ENCODE assay signal across 17 cellular contexts in genomic region chr21:46083271-46084040, GRCh38. TPM values are rescaled to one million over a fixed set of nuclear protein-coding genes. Genes with fewer than 3 reads are reported as not detected.
DNase-seq lines count a peak whose midpoint lies in the region; ATAC-seq, FAIRE-seq and TF ChIP-seq lines count a peak whose summit lies in the region.
"Had no signal": no experiment of that assay in that cellular context is flagged by ENCODE, and none has a peak within 500 bp of the region (broad histone marks: within the 10 kb centered on the region; RNA-seq: fewer than 3 reads in every experiment).

No MANE protein-coding gene starts in this region.

- intact Hi-C loops in activated CD4-positive, alpha-beta T cell treated with anti-CD3 and anti-CD28 coated beads, Interleukin-2, amount 10 ng/mL, durations not matched to agents 24 days and 14 days (cut with micrococcal nuclease) = no loop called here
- intact Hi-C loops in testis (cut with DNase I; ENCODE audit: low total_unique reads) = no loop called here
- intact Hi-C loops in thyroid gland (cut with DNase I) = no loop called here

- no peak for TF ChIP-seq EP300 in H1 (IDR thresholded peaks at IDR 0.05; ENCODE audit: borderline replicate concordance in 1 of 2, low read depth in 2 of 2, low read length in 2 of 2)

- no peak for TF ChIP-seq CTCF in H1 (IDR thresholded peaks at IDR 0.05; ENCODE audit: control extremely low read depth in 1 of 3, insufficient read depth in 1 of 3, low read depth in 1 of 3, low read length in 3 of 3)
- no peak for TF ChIP-seq CTCF in testis (IDR thresholded peaks at IDR 0.05)
- no peak for TF ChIP-seq CTCF in thyroid gland (IDR thresholded peaks at IDR 0.05)

- H3K4me1 ChIP-seq in H1 (replicated peaks in 1 of 4; ENCODE audit: control insufficient read depth in 3 of 4, insufficient read depth in 4 of 4, low read length in 3 of 4) (peaks cover 0 to 4% (median under 1%) of the 10 kb centered on the region in 4 experiments; a peak in 3 of 7 replicates), testis (peaks cover 6% of the 10 kb centered on the region), thyroid gland (peaks cover 0 to 9% of the 10 kb centered on the region in 2 donors)

- no peaks in the 10 kb centered on the region for H3K27me3 Mint-ChIP-seq in activated CD4-positive, alpha-beta T cell treated with anti-CD3 and anti-CD28 coated beads, Interleukin-2, amount 10 ng/mL, durations not matched to agents 24 days and 14 days
- H3K27me3 Mint-ChIP-seq in activated CD4-positive, alpha-beta T cell treated with anti-CD3 and anti-CD28 coated beads, Interleukin-2, amount 10 ng/mL, durations not matched to agents 7 days and 5 days = peaks cover under 1% of the 10 kb centered on the region

- no peak overlapping the region for H3K14ac ChIP-seq in H1 (ENCODE audit: insufficient read length)

- peak overlapping the region; percentile 31; the same call in 1 of the 2 replicates for H2BK15ac ChIP-seq in H1 (ENCODE audit: low read length)

- no peaks in the 10 kb centered on the region for H3K79me1 ChIP-seq in H1 (ENCODE audit: low read depth, low read length)

- no peaks in the 10 kb centered on the region for H3K36me3 ChIP-seq in H1 (ENCODE audit: control insufficient read depth in 2 of 4, insufficient read depth in 4 of 4, low read length in 3 of 4)
- no peaks in the 10 kb centered on the region for H3K36me3 ChIP-seq in testis (ENCODE audit: low read depth, missing control alignments)
- H3K36me3 ChIP-seq in thyroid gland = no peaks in the 10 kb centered on the region
- H3K36me3 ChIP-seq: tibial nerve had no signal

- H3K4me1 Mint-ChIP-seq in activated CD4-positive, alpha-beta T cell treated with anti-CD3 and anti-CD28 coated beads, Interleukin-2, amount 10 ng/mL, durations not matched to agents 24 days and 14 days = no peaks in the 10 kb centered on the region
- H3K4me1 Mint-ChIP-seq in activated CD4-positive, alpha-beta T cell treated with anti-CD3 and anti-CD28 coated beads, Interleukin-2, amount 10 ng/mL, durations not matched to agents 7 days and 5 days = no peaks in the 10 kb centered on the region

- 0 out of 2 replicates have a peak, but pooled peaks cover 2% of the 10 kb centered on the region for H3K23me2 ChIP-seq in H1 (ENCODE audit: low read depth, low read length)

- peak overlapping the region; percentile 25 for H4K91ac ChIP-seq in H1 (replicated peaks; ENCODE audit: insufficient read length, low read length)

- no peaks in the 10 kb centered on the region for H3K36me3 Mint-ChIP-seq in activated CD4-positive, alpha-beta T cell treated with anti-CD3 and anti-CD28 coated beads, Interleukin-2, amount 10 ng/mL, durations not matched to agents 24 days and 14 days (ENCODE audit: low read depth)
- H3K36me3 Mint-ChIP-seq in activated CD4-positive, alpha-beta T cell treated with anti-CD3 and anti-CD28 coated beads, Interleukin-2, amount 10 ng/mL, durations not matched to agents 7 days and 5 days (ENCODE audit: low read depth) = peaks cover under 1% of the 10 kb centered on the region

- no peak overlapping the region for H3K4ac ChIP-seq in H1 (replicated peaks; ENCODE audit: insufficient read length, low read depth, low read length)

- no peak for FAIRE-seq in H1 (lab: Jason Lieb, UNC)
- FAIRE-seq: colon, D721Med, keratinocyte had no signal

- no peak overlapping the region for H3K4me3 Mint-ChIP-seq in activated CD4-positive, alpha-beta T cell treated with anti-CD3 and anti-CD28 coated beads, Interleukin-2, amount 10 ng/mL, durations not matched to agents 24 days and 14 days
- no peak overlapping the region for H3K4me3 Mint-ChIP-seq in activated CD4-positive, alpha-beta T cell treated with anti-CD3 and anti-CD28 coated beads, Interleukin-2, amount 10 ng/mL, durations not matched to agents 7 days and 5 days

- H3K4me3 ChIP-seq in H1 (ENCODE audit: extremely low read depth in 1 of 4, insufficient read depth in 2 of 4, low read depth in 3 of 4, low read length in 4 of 4) (no peak overlapping the region), testis (no peak overlapping the region), thyroid gland (replicated peaks in 1 of 3) (no peak overlapping the region)
- H3K4me3 ChIP-seq: tibial nerve had no signal

- H2AK5ac ChIP-seq in H1 (ENCODE audit: low read depth, low read length) = no peak overlapping the region

- no peak overlapping the region for H3K4me2 ChIP-seq in H1 (ENCODE audit: insufficient read depth in 1 of 2, low read depth in 2 of 2, low read length in 2 of 2)

- no peak overlapping the region for H2BK12ac ChIP-seq in H1 (ENCODE audit: low read depth, low read length)

- H4K8ac ChIP-seq in H1 (ENCODE audit: extremely low read depth, insufficient read depth, low read length) = peak overlapping the region; percentile 85

- no peaks in the 10 kb centered on the region for H3K9me3 ChIP-seq in H1 (ENCODE audit: insufficient read depth in 2 of 2, low read depth in 1 of 2, low read length in 1 of 2)
- no peaks in the 10 kb centered on the region for H3K9me3 ChIP-seq in testis
- H3K9me3 ChIP-seq in thyroid gland = no peaks in the 10 kb centered on the region

- peak; percentile 41 for DNase-seq in activated CD4-positive, alpha-beta T cell treated with anti-CD3 and anti-CD28 coated beads, Interleukin-2, amount 10 ng/mL, durations not matched to agents 24 days and 14 days
- DNase-seq in activated CD4-positive, alpha-beta T cell treated with anti-CD3 and anti-CD28 coated beads, Interleukin-2, amount 10 ng/mL, durations not matched to agents 7 days and 5 days = no peak
- DNase-seq in H1 (ENCODE audit: low read depth in 1 of 2, low spot score in 2 of 2) (no peak), mucosa of gallbladder (ENCODE audit: low spot score) (peak; percentile 9), testis (peak; percentile 18), thyroid gland (no peak)
- DNase-seq: 8988T, foreskin melanocyte, NCI-H1694, NCI-H748 treated with DMSO at 0.1 percent for 48 hours had no signal

- H3K27me3 ChIP-seq in H1 (replicated peaks in 1 of 4; ENCODE audit: control insufficient read depth in 3 of 4, extremely low read depth in 1 of 4, insufficient read depth in 3 of 4, low read length in 3 of 4) (no peaks in the 10 kb centered on the region), testis (no peaks in the 10 kb centered on the region), thyroid gland (no peaks in the 10 kb centered on the region)

- H4K20me1 ChIP-seq in H1 (replicated peaks in 1 of 2; ENCODE audit: control insufficient read depth in 1 of 2, insufficient read depth in 2 of 2, low read length in 2 of 2) = peaks cover 0 to 3% of the 10 kb centered on the region in 2 experiments

- H3K27ac ChIP-seq in H1 (ENCODE audit: low read depth, low read length) = no peak overlapping the region
- no peak overlapping the region for H3K27ac ChIP-seq in testis
- no peak overlapping the region for H3K27ac ChIP-seq in thyroid gland

- H3K18ac ChIP-seq in H1 (ENCODE audit: extremely low read depth, low read length) = no peak overlapping the region

- TF ChIP-seq POLR2A in H1 (IDR thresholded peaks at IDR 0.05; ENCODE audit: control extremely low read depth in 1 of 2, low read depth in 2 of 2, low read length in 2 of 2) (no peak), testis (IDR thresholded peaks at IDR 0.05) (no peak), thyroid gland (IDR thresholded peaks at IDR 0.05) (no peak)

- WGBS in H1 (ENCODE audit: extremely low coverage in 1 of 2, insufficient coverage in 1 of 2, insufficient read length in 1 of 2, insufficient replicate concordance in 2 of 2, low coverage in 1 of 2, low lambda C conversion rate in 2 of 2, missing lambda C conversion rate in 1 of 2), 2 experiments = 90% methylated on average over 36 of the region's 36 CpGs; no CpG with 5 or more reads in 1 of the 2 experiments
- 52 to 71% methylated on average over 25 to 35 of the region's 36 CpGs for WGBS in testis, 2 donors
- 66 to 78% methylated on average over 21 to 28 of the region's 36 CpGs for WGBS in thyroid gland, 2 donors

- no peak for TF ChIP-seq RAD21 in H1 (IDR thresholded peaks at IDR 0.05 in 1 of 2, conservative IDR thresholded peaks at IDR 0.05 in 1 of 2; ENCODE audit: low read depth in 2 of 2, low read length in 2 of 2)

- peaks cover 13% of the 10 kb centered on the region for H3K9me3 Mint-ChIP-seq in activated CD4-positive, alpha-beta T cell treated with anti-CD3 and anti-CD28 coated beads, Interleukin-2, amount 10 ng/mL, durations not matched to agents 24 days and 14 days
- H3K9me3 Mint-ChIP-seq in activated CD4-positive, alpha-beta T cell treated with anti-CD3 and anti-CD28 coated beads, Interleukin-2, amount 10 ng/mL, durations not matched to agents 7 days and 5 days = peaks cover 16% of the 10 kb centered on the region

- no peak overlapping the region for H2BK5ac ChIP-seq in H1 (ENCODE audit: low read depth, low read length)

- H3K9ac ChIP-seq in H1 (replicated peaks in 1 of 4; ENCODE audit: extremely low read depth in 1 of 4, low read depth in 3 of 4, low read length in 3 of 4) = no peak overlapping the region

- H3K56ac ChIP-seq in H1 (replicated peaks; ENCODE audit: insufficient read length, low read depth, low read length) = no peak overlapping the region

- H3K23ac ChIP-seq in H1 (ENCODE audit: insufficient read length) = no peak overlapping the region

- CTCF ChIA-PET in activated CD4-positive, alpha-beta T cell treated with anti-CD3 and anti-CD28 coated beads, Interleukin-2, amount 10 ng/mL, durations not matched to agents 7 days and 5 days (lab: Charles Lee) = no interaction called here
- CTCF ChIA-PET in H1 (lab: Charles Lee; ENCODE audit: partially characterized antibody) = interaction anchor here (0.7 to 1.5 kb wide), 3 partner anchors 9 to 60 kb away, joined by 3 read pairs; no protein-coding TSS in a partner anchor

- H4K5ac ChIP-seq in H1 (ENCODE audit: insufficient read length, low read depth, low read length) = no peak overlapping the region

- peak overlapping the region; percentile 34; the same call in 1 of the 2 replicates for H2AFZ ChIP-seq in H1 (ENCODE audit: low read length)

- no peak for ATAC-seq in HG03520 (IDR thresholded peaks at IDR 0.05; ENCODE audit: unreplicated experiment)
- no peak for ATAC-seq in HG02759 (IDR thresholded peaks at IDR 0.05; ENCODE audit: unreplicated experiment)
- ATAC-seq: activated naive CD4-positive, alpha-beta T cell treated with anti-CD3 and anti-CD28 coated beads, Interleukin-2, amount 50 U/mL, for 72 hours had no signal

- no peak overlapping the region for H2BK20ac ChIP-seq in H1 (ENCODE audit: low read length)

- no peak overlapping the region for H3K27ac Mint-ChIP-seq in activated CD4-positive, alpha-beta T cell treated with anti-CD3 and anti-CD28 coated beads, Interleukin-2, amount 10 ng/mL, durations not matched to agents 24 days and 14 days
- no peak overlapping the region for H3K27ac Mint-ChIP-seq in activated CD4-positive, alpha-beta T cell treated with anti-CD3 and anti-CD28 coated beads, Interleukin-2, amount 10 ng/mL, durations not matched to agents 7 days and 5 days
- H3K27ac Mint-ChIP-seq: activated naive CD4-positive, alpha-beta T cell treated with anti-CD3 and anti-CD28 coated beads, Interleukin-2, amount 50 U/mL, for 72 hours had no signal

- no peak overlapping the region for H2BK120ac ChIP-seq in H1 (replicated peaks; ENCODE audit: low read depth, low read length)

- POLR2A ChIA-PET in activated CD4-positive, alpha-beta T cell treated with anti-CD3 and anti-CD28 coated beads, Interleukin-2, amount 10 ng/mL, durations not matched to agents 7 days and 5 days (lab: Charles Lee) = no interaction called here
- POLR2A ChIA-PET in H1 (lab: Charles Lee; ENCODE audit: partially characterized antibody) = interaction anchor here (0.7 to 1.0 kb wide), 2 partner anchors 14 to 16 kb away, joined by 3 read pairs; partner anchors contain the start of gene COL6A2

- H3K79me2 ChIP-seq in H1 (ENCODE audit: control insufficient read depth in 1 of 2, insufficient read depth in 2 of 2, low read length in 2 of 2) = no peaks in the 10 kb centered on the region

RNA-seq across cellular contexts. Expression of gene COL6A2, which starts 14.5 kb away (rescaled TPM):
- total RNA-seq in activated CD4-positive, alpha-beta T cell treated with anti-CD3 and anti-CD28 coated beads, Interleukin-2, amount 10 ng/mL, durations not matched to agents 24 days and 14 days = 2.0 and 2.3 TPM in 2 replicates
- 1 to 10 TPM; 2.3 to 2.5 TPM for total RNA-seq in activated CD4-positive, alpha-beta T cell treated with anti-CD3 and anti-CD28 coated beads, Interleukin-2, amount 10 ng/mL, durations not matched to agents 7 days and 5 days
- total RNA-seq in H1 (2021; fragmentation: NEBNext Ultra II Directional; extraction: Animal tissue kit (Norgen Biotek cat#: 25700)) = 60.6 and 62.7 TPM in 2 replicates
- polyA plus RNA-seq in H1 (2011; rRNA removed) (60.1 and 79.2 TPM in 2 replicates), testis (ENCODE audit: insufficient read depth, low read depth, low replicate concordance) (362 TPM)
- 60.4 TPM for polyA plus RNA-seq in H1 (2011; cell fraction: cytosol; rRNA removed)
- 219 TPM for polyA plus RNA-seq in H1 (2011; cell fraction: nucleus; rRNA removed)
- polyA plus RNA-seq in H1 (2012, experiment 1 of 2) = 38.8 to 78.4 TPM (median 69.6 TPM) in 4 replicates
- 41.6 TPM for polyA plus RNA-seq in H1 (2012, experiment 2 of 2)
- 99.7 TPM for polyA plus RNA-seq in H1 (2013, experiment 1 of 2)
- polyA plus RNA-seq in H1 (2013, experiment 2 of 2) = 84.9 TPM
- polyA minus RNA-seq in H1 (2011; rRNA and poly(A)+ RNA removed) = 14.9 and 16.7 TPM in 2 replicates
- 30.5 TPM for polyA minus RNA-seq in H1 (2011; cell fraction: cytosol; rRNA and poly(A)+ RNA removed)
- polyA minus RNA-seq in H1 (2011; cell fraction: nucleus; rRNA and poly(A)+ RNA removed) = 40.6 TPM
- total RNA-seq in mucosa of gallbladder (1,004 TPM), testis (100 to 1,000 TPM; 192 to 236 TPM), thyroid gland (100 to 1,000 TPM in 3 of 4 donors, 10 to 100 TPM in 1; 79.4 to 191 (median 172) TPM)

Comparison
In these comparisons a context has a peak if more than half of its experiments do, and no peak if none do; other contexts are left out.
1. DNase-seq: peak in activated CD4-positive, alpha-beta T cell treated with anti-CD3 and anti-CD28 coated beads, Interleukin-2, amount 10 ng/mL, durations not matched to agents 24 days and 14 days (single experiment), mucosa of gallbladder (single experiment) and testis (single experiment); none in activated CD4-positive, alpha-beta T cell treated with anti-CD3 and anti-CD28 coated beads, Interleukin-2, amount 10 ng/mL, durations not matched to agents 7 days and 5 days (single experiment), H1 (0 of 2) and thyroid gland (0 of 2).
2. RNA of gene COL6A2, which starts 14.5 kb away (total RNA-seq): 1,004 TPM in mucosa of gallbladder (single experiment), 192 to 236 TPM in testis, 79.4 to 191 TPM in thyroid gland and 60.6 to 62.7 TPM in H1; 2.3 to 2.5 TPM in activated CD4-positive, alpha-beta T cell treated with anti-CD3 and anti-CD28 coated beads, Interleukin-2, amount 10 ng/mL, durations not matched to agents 7 days and 5 days and 2.0 to 2.3 TPM in activated CD4-positive, alpha-beta T cell treated with anti-CD3 and anti-CD28 coated beads, Interleukin-2, amount 10 ng/mL, durations not matched to agents 24 days and 14 days; every median in the first group is over 10 times any median in the second.